Comparison of ENCODE assay signal across 19 cellular contexts in the genomic region with DNA sequence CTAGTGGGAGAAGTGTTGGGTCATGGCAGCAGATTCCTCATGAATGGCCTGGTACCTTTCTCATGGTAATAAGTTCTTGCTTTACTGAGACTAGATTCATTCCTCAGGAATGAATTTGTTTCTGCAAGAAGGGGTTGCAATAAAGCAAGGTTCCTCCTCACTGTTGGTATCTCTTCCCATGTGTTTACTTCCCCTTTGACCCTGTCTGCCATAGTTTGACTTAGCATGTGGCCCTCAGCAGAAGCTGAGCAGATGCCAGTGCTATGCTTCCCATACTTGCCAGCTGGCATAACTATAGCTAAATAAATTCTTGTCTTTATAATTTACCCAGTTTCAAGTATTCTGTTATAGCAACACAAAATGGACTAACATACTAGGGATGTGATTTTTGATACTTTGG.
A peak's percentile ranks its signal among the peaks of the same experiment; 100 is the strongest.
DNase-seq lines count a peak whose midpoint lies in the region; ATAC-seq, FAIRE-seq and TF ChIP-seq lines count a peak whose summit lies in the region.
"Had no signal": no experiment of that assay in that cellular context is flagged by ENCODE, and none has a peak within 500 bp of the region (broad histone marks: within the 10 kb centered on the region; RNA-seq: fewer than 3 reads in every experiment).

No MANE protein-coding gene starts in this region.

- H3K4me3 ChIP-seq in IMR-90 (ENCODE audit: insufficient read depth, low read depth, low read length), result no peak overlapping the region
- H3K4me3 ChIP-seq in H1 (ENCODE audit: extremely low read depth in 1 of 4, insufficient read depth in 2 of 4, low read depth in 3 of 4, low read length in 4 of 4), result no peak overlapping the region
- H3K4me3 ChIP-seq: A549; BLaER1 treated with 17β-estradiol and CSF1 and Interleukin-3, amounts not matched to agents 10 nM and 100 nM had no signal

- H3K27ac ChIP-seq in IMR-90 (ENCODE audit: insufficient read depth, low read length), result peak overlapping the region; percentile 56
- no peak overlapping the region for H3K27ac ChIP-seq in H1 (ENCODE audit: low read depth, low read length)
- H3K27ac ChIP-seq: A549; BLaER1 treated with 17β-estradiol and CSF1 and Interleukin-3, amounts not matched to agents 10 nM and 100 nM had no signal

- H2BK15ac ChIP-seq in IMR-90 (ENCODE audit: low read depth, low read length) (no peak overlapping the region), H1 (ENCODE audit: low read length) (no peak overlapping the region)

- H2BK20ac ChIP-seq in IMR-90 (ENCODE audit: low read depth, low read length), result peak overlapping the region; percentile 74
- H2BK20ac ChIP-seq in H1 (ENCODE audit: low read length), result no peak overlapping the region

- H3K36me3 ChIP-seq in IMR-90 (ENCODE audit: control insufficient read depth, insufficient read depth, low read length) (no peaks in the 10 kb centered on the region), H1 (ENCODE audit: control insufficient read depth in 2 of 4, insufficient read depth in 4 of 4, low read length in 3 of 4) (no peaks in the 10 kb centered on the region)
- H3K36me3 ChIP-seq: BLaER1 treated with 17β-estradiol and CSF1 and Interleukin-3, amounts not matched to agents 10 nM and 100 nM had no signal

- H3K9me3 Mint-ChIP-seq in osteocyte (ENCODE audit: unreplicated experiment), result peaks cover 15% of the 10 kb centered on the region

- H3K9me1 ChIP-seq in IMR-90 (ENCODE audit: insufficient read depth, low read length), result no peaks in the 10 kb centered on the region

- no peaks in the 10 kb centered on the region; the same call in 1 of the 2 replicates for H3K9me3 ChIP-seq in IMR-90 (ENCODE audit: control insufficient read depth, insufficient read depth, low read length)
- H3K9me3 ChIP-seq in H1 (ENCODE audit: insufficient read depth in 2 of 2, low read depth in 1 of 2, low read length in 1 of 2), result 0 out of 4 replicates have a peak, but pooled peaks cover 0 to 4% of the 10 kb centered on the region in 2 experiments
- H3K9me3 ChIP-seq: A549 had no signal

- BruUV-seq in IMR-90 (replicated peaks; lab: Mats Ljungman, UMichigan), result no TSS peak

- H2BK120ac ChIP-seq in IMR-90 (ENCODE audit: low read depth, low read length) (0 out of 2 replicates have a peak overlapping the region, but pooled peaks have one; percentile 76), H1 (replicated peaks; ENCODE audit: low read depth, low read length) (no peak overlapping the region)

- POLR2A ChIA-PET in IMR-90 (lab: Charles Lee; ENCODE audit: unreplicated experiment), result no interaction called here
- POLR2A ChIA-PET in H1 (lab: Charles Lee; ENCODE audit: partially characterized antibody), result no interaction called here

- H4K5ac ChIP-seq in IMR-90 (ENCODE audit: low read depth, low read length) (no peak overlapping the region; the same call in 1 of the 2 replicates), H1 (ENCODE audit: insufficient read length, low read depth, low read length) (no peak overlapping the region)

- no peaks in the 10 kb centered on the region for H3K79me2 ChIP-seq in H1 (ENCODE audit: control insufficient read depth in 1 of 2, insufficient read depth in 2 of 2, low read length in 2 of 2)

- no peaks in the 10 kb centered on the region for H3K23me2 ChIP-seq in H1 (ENCODE audit: low read depth, low read length)

- H4K91ac ChIP-seq in IMR-90 (ENCODE audit: insufficient read depth, low read depth, low read length) (peak overlapping the region; percentile 31; the same call in 1 of the 2 replicates), H1 (replicated peaks; ENCODE audit: insufficient read length, low read length) (no peak overlapping the region)

- DNase-seq in EH (ENCODE audit: low read depth), result peak; percentile 39
- peak; percentile 58 for DNase-seq in IMR-90
- DNase-seq in H1 (ENCODE audit: low read depth in 1 of 2, low spot score in 2 of 2), result no peak
- no peak for DNase-seq in osteocyte (ENCODE audit: extremely low spot score, unreplicated experiment)
- no peak for DNase-seq in NAMALWA (ENCODE audit: low spot score)
- no peak for DNase-seq in G401 (ENCODE audit: low spot score)
- no peak for DNase-seq in NCI-H2196 (lab: John Stamatoyannopoulos, UW; ENCODE audit: unreplicated experiment)
- DNase-seq: Calu3; CD8-positive, alpha-beta T cell; H9; Kasumi-1; NCI-H146; NCI-H2029 treated with DMSO at 0.1 percent for 48 hours; NCI-H2171 treated with DMSO at 0.1 percent for 48 hours; NK-92 treated with Interleukin-12 subunit alpha and Interleukin-12 subunit beta, amount 100 ng/mL, for 24 hours; SW 1271 had no signal

- H3K23ac ChIP-seq in IMR-90 (ENCODE audit: low read depth, low read length), result no peak overlapping the region; the same call in 1 of the 2 replicates
- H3K23ac ChIP-seq in H1 (ENCODE audit: insufficient read length), result no peak overlapping the region

- H3K4me3 Mint-ChIP-seq in osteocyte (ENCODE audit: unreplicated experiment), result no peak overlapping the region
- H3K4me3 Mint-ChIP-seq: CD8-positive, alpha-beta T cell; H9 had no signal

- H4K20me1 ChIP-seq in IMR-90 (ENCODE audit: insufficient read depth, low read length) (no peaks in the 10 kb centered on the region), H1 (replicated peaks in 1 of 2; ENCODE audit: control insufficient read depth in 1 of 2, insufficient read depth in 2 of 2, low read length in 2 of 2) (no peaks in the 10 kb centered on the region)
- H4K20me1 ChIP-seq: BLaER1 treated with 17β-estradiol and CSF1 and Interleukin-3, amounts not matched to agents 10 nM and 100 nM had no signal

- no peak for TF ChIP-seq CTCF in IMR-90 (conservative IDR thresholded peaks at IDR 0.05; ENCODE audit: low read depth, low read length)
- TF ChIP-seq CTCF in H1 (IDR thresholded peaks at IDR 0.05; ENCODE audit: control extremely low read depth in 1 of 3, insufficient read depth in 1 of 3, low read depth in 1 of 3, low read length in 3 of 3), result no peak
- no peak for TF ChIP-seq CTCF in osteocyte (IDR thresholded peaks at IDR 0.05)

- ATAC-seq in IMR-90 (ENCODE audit: low read depth), result peak; percentile 78
- ATAC-seq: A549; CD8-positive, alpha-beta T cell; Right ventricle myocardium inferior had no signal

- TF ChIP-seq POLR2A in IMR-90 (IDR thresholded peaks at IDR 0.05; ENCODE audit: low read depth, low read length) (no peak), H1 (IDR thresholded peaks at IDR 0.05; ENCODE audit: control extremely low read depth in 1 of 2, low read depth in 2 of 2, low read length in 2 of 2) (no peak)

- TF ChIP-seq RAD21 in IMR-90 (IDR thresholded peaks at IDR 0.05; ENCODE audit: low read length) (no peak), H1 (IDR thresholded peaks at IDR 0.05 in 1 of 2, conservative IDR thresholded peaks at IDR 0.05 in 1 of 2; ENCODE audit: low read depth in 2 of 2, low read length in 2 of 2) (no peak)

- H3K79me1 ChIP-seq in IMR-90 (ENCODE audit: low read depth in 1 of 2, low read length in 2 of 2) (no peaks in the 10 kb centered on the region), H1 (ENCODE audit: low read depth, low read length) (no peaks in the 10 kb centered on the region)

- H3K18ac ChIP-seq in IMR-90 (ENCODE audit: low read depth, low read length) (peak overlapping the region; percentile 41; the same call in 1 of the 2 replicates), H1 (ENCODE audit: extremely low read depth, low read length) (no peak overlapping the region)

- in situ Hi-C loops in IMR-90 (cut with MboI; ENCODE audit: low sequenced_read_pairs), result no loop called here
- in situ Hi-C loops in G401 (cut with HindIII; ENCODE audit: low sequenced_read_pairs), result no loop called here

- TF ChIP-seq EP300 in H1 (IDR thresholded peaks at IDR 0.05; ENCODE audit: borderline replicate concordance in 1 of 2, low read depth in 2 of 2, low read length in 2 of 2), result no peak

- H3K4ac ChIP-seq in IMR-90 (ENCODE audit: low read depth, low read length), result peak overlapping the region; percentile 73
- H3K4ac ChIP-seq in H1 (replicated peaks; ENCODE audit: insufficient read length, low read depth, low read length), result no peak overlapping the region

- peaks cover 67% of the 10 kb centered on the region for H3K4me1 Mint-ChIP-seq in osteocyte (ENCODE audit: unreplicated experiment)

- no peaks in the 10 kb centered on the region for H3K27me3 Mint-ChIP-seq in osteocyte (ENCODE audit: unreplicated experiment)

- H2AK5ac ChIP-seq in IMR-90 (ENCODE audit: low read depth, low read length) (peak overlapping the region; percentile 71; the same call in 1 of the 2 replicates), H1 (ENCODE audit: low read depth, low read length) (no peak overlapping the region)

- peak overlapping the region; percentile 95 for H2BK5ac ChIP-seq in IMR-90 (ENCODE audit: low read depth, low read length, poor library complexity, severe bottlenecking)
- no peak overlapping the region for H2BK5ac ChIP-seq in H1 (ENCODE audit: low read depth, low read length)

- dilution Hi-C loops in IMR-90 (cut with HindIII; ENCODE audit: low sequenced_read_pairs, unreplicated experiment), result no loop called here

- intact Hi-C loops in IMR-90 (cut with micrococcal nuclease), result loop anchor here (5.0 kb wide), 1 partner anchor 62 kb away; no protein-coding TSS in a partner anchor

- 0 out of 4 replicates have a peak overlapping the region, but pooled peaks of 1 of the 2 experiments have one; percentile 55 for H4K8ac ChIP-seq in IMR-90 (ENCODE audit: low read depth in 2 of 2, low read length in 2 of 2)
- H4K8ac ChIP-seq in H1 (ENCODE audit: extremely low read depth, insufficient read depth, low read length), result no peak overlapping the region

- no peak overlapping the region for H2AK9ac ChIP-seq in IMR-90 (replicated peaks; ENCODE audit: low read depth, low read length, poor library complexity)

- H3K56ac ChIP-seq in IMR-90 (ENCODE audit: extremely low read depth, insufficient read depth, low read length) (no peak overlapping the region; the same call in 1 of the 2 replicates), H1 (replicated peaks; ENCODE audit: insufficient read length, low read depth, low read length) (no peak overlapping the region)

- H3K14ac ChIP-seq in IMR-90 (replicated peaks; ENCODE audit: low read depth, low read length), result peak overlapping the region; percentile 84
- no peak overlapping the region for H3K14ac ChIP-seq in H1 (ENCODE audit: insufficient read length)

- no peak for FAIRE-seq in H1 (lab: Jason Lieb, UNC)

- H3K36me3 Mint-ChIP-seq in osteocyte (ENCODE audit: unreplicated experiment), result peaks cover 18% of the 10 kb centered on the region
- H3K36me3 Mint-ChIP-seq: CD8-positive, alpha-beta T cell had no signal

- H2AFZ ChIP-seq in IMR-90 (replicated peaks; ENCODE audit: low read length, poor library complexity) (no peak overlapping the region), H1 (ENCODE audit: low read length) (0 out of 2 replicates have a peak overlapping the region, but pooled peaks have one; percentile 81)

- H3K27ac Mint-ChIP-seq in osteocyte (ENCODE audit: unreplicated experiment), result peak overlapping the region; percentile 79
- H3K27ac Mint-ChIP-seq: CD8-positive, alpha-beta T cell; H9 had no signal

- H3K4me2 ChIP-seq in IMR-90 (ENCODE audit: low read depth, low read length) (no peak overlapping the region; the same call in 1 of the 2 replicates), H1 (ENCODE audit: insufficient read depth in 1 of 2, low read depth in 2 of 2, low read length in 2 of 2) (no peak overlapping the region)
- H3K4me2 ChIP-seq: A549 had no signal

- H3K9ac ChIP-seq in IMR-90 (ENCODE audit: low read depth, low read length), result no peak overlapping the region
- no peak overlapping the region for H3K9ac ChIP-seq in H1 (replicated peaks in 1 of 4; ENCODE audit: extremely low read depth in 1 of 4, low read depth in 3 of 4, low read length in 3 of 4)
- H3K9ac ChIP-seq: BLaER1 treated with 17β-estradiol and CSF1 and Interleukin-3, amounts not matched to agents 10 nM and 100 nM had no signal

- H2BK12ac ChIP-seq in H1 (ENCODE audit: low read depth, low read length), result no peak overlapping the region

- CTCF ChIA-PET in IMR-90 (lab: Yijun Ruan, JAX), result interaction anchor here (0.5 to 0.6 kb wide), 2 partner anchors 25 to 163 kb away, joined by 4 to 5 read pairs; no protein-coding TSS in a partner anchor
- CTCF ChIA-PET in H1 (lab: Charles Lee; ENCODE audit: partially characterized antibody), result no interaction called here

- H3K27me3 ChIP-seq in IMR-90 (ENCODE audit: control insufficient read depth, insufficient read depth, low read length) (no peaks in the 10 kb centered on the region), H1 (replicated peaks in 1 of 4; ENCODE audit: control insufficient read depth in 3 of 4, extremely low read depth in 1 of 4, insufficient read depth in 3 of 4, low read length in 3 of 4) (no peaks in the 10 kb centered on the region)
- H3K27me3 ChIP-seq: BLaER1 treated with 17β-estradiol and CSF1 and Interleukin-3, amounts not matched to agents 10 nM and 100 nM had no signal

- H3K4me1 ChIP-seq in IMR-90 (ENCODE audit: control insufficient read depth, insufficient read depth, low read length) (peaks cover 6% of the 10 kb centered on the region), H1 (replicated peaks in 1 of 4; ENCODE audit: control insufficient read depth in 3 of 4, insufficient read depth in 4 of 4, low read length in 3 of 4) (no peaks in the 10 kb centered on the region)
- H3K4me1 ChIP-seq: A549 had no signal

Comparison
In these comparisons a context has a peak if more than half of its experiments do, and no peak if none do; other contexts are left out.
1. DNase-seq: peak in EH (single experiment) and IMR-90 (single experiment); none in H1 (0 of 2), osteocyte (single experiment), NAMALWA (single experiment), G401 (single experiment) and NCI-H2196 (single experiment).